ENCODE assay signal across 9 cellular contexts in genomic region chr16:30067584-30067916, GRCh38.
DNase-seq lines count a peak whose midpoint lies in the region; ATAC-seq and TF ChIP-seq lines count a peak whose summit lies in the region.
"Had no signal": no experiment of that assay in that cellular context is flagged by ENCODE, and none has a peak within 500 bp of the region (broad histone marks: within the 10 kb centered on the region; RNA-seq: fewer than 3 reads in every experiment).

No MANE protein-coding gene starts in this region.

- H3K27ac ChIP-seq in KOPT-K1 (ENCODE audit: low read depth, low read length, poor library complexity, severe bottlenecking): peak overlapping the region; percentile 97
- H3K27ac ChIP-seq in caudate nucleus (ENCODE audit: low read depth, low read length): peak overlapping the region; percentile 31
- peak overlapping the region; percentile 96 for H3K27ac ChIP-seq in muscle layer of duodenum (ENCODE audit: low read length)

- H3K27me3 ChIP-seq in muscle layer of duodenum (ENCODE audit: low read depth, low read length): no peaks in the 10 kb centered on the region

- peaks cover 24 to 53% of the 10 kb centered on the region in 2 donors for H3K4me1 ChIP-seq in muscle layer of duodenum (ENCODE audit: control insufficient read depth in 1 of 2, insufficient read depth in 2 of 2, low read length in 2 of 2)

- ATAC-seq in HG03442 (IDR thresholded peaks at IDR 0.05; ENCODE audit: unreplicated experiment): no peak

- DNase-seq in AG09309 (ENCODE audit: low read depth) (no peak), caudate nucleus (lab: John Stamatoyannopoulos, UW) (no peak), NCI-H524 treated with DMSO at 0.1 percent for 48 hours (lab: John Stamatoyannopoulos, UW) (no peak)
- DNase-seq in activated CD4-positive, CD25-positive, alpha-beta regulatory T cell (lab: John Stamatoyannopoulos, UW): no peak
- no peak for DNase-seq in stimulated activated CD4-positive, alpha-beta T cell treated with anti-CD3 and anti-CD28 coated beads, Interleukin-15, amount 100 ng/mL, for 24 hours
- DNase-seq: cerebellar nuclear complex had no signal

- H3K4me3 ChIP-seq in AG09309 (ENCODE audit: control insufficient read depth, low read depth, low read length): peak overlapping the region; percentile 99
- H3K4me3 ChIP-seq in muscle layer of duodenum (ENCODE audit: low read depth in 1 of 2, low read length in 2 of 2): peak overlapping the region; percentile 96 to 97

- H3K9me3 ChIP-seq in KOPT-K1 (ENCODE audit: insufficient read depth, low read length, poor library complexity, severe bottlenecking) (no peaks in the 10 kb centered on the region), muscle layer of duodenum (ENCODE audit: control insufficient read depth in 1 of 2, low read length in 2 of 2) (no peaks in the 10 kb centered on the region)

- TF ChIP-seq CTCF in AG09309 (IDR thresholded peaks at IDR 0.05; ENCODE audit: control insufficient read depth, insufficient read depth, low read depth, low read length, missing control alignments): no peak

- peaks cover 65% of the 10 kb centered on the region for H3K36me3 ChIP-seq in KOPT-K1 (ENCODE audit: insufficient read depth, low read length)
- H3K36me3 ChIP-seq in muscle layer of duodenum (ENCODE audit: control insufficient read depth in 1 of 2, insufficient read depth in 2 of 2, low read length in 2 of 2): peaks cover 44 to 57% of the 10 kb centered on the region in 2 donors

Comparison
In these comparisons a context has a peak if more than half of its experiments do, and no peak if none do; other contexts are left out.
1. H3K27ac ChIP-seq: peak in every context shown above with its lines; median percentile 97 in KOPT-K1; 96 in muscle layer of duodenum; 31 in caudate nucleus.